ENCODE assay signal across 24 cellular contexts in genomic region chr13:79516590-79516989, GRCh38. TPM values are rescaled to one million over a fixed set of nuclear protein-coding genes. Genes with fewer than 3 reads are reported as not detected.
DNase-seq lines count a peak whose midpoint lies in the region; ATAC-seq and TF ChIP-seq lines count a peak whose summit lies in the region.
"Had no signal": no experiment of that assay in that cellular context is flagged by ENCODE, and none has a peak within 500 bp of the region (broad histone marks: within the 10 kb centered on the region; RNA-seq: fewer than 3 reads in every experiment).

No MANE protein-coding gene starts in this region.

- TF ChIP-seq CTCF in WTC11 (IDR thresholded peaks at IDR 0.05) = no peak

- peak overlapping the region; percentile 6 for H3K27ac ChIP-seq in temporal lobe (ENCODE audit: low read depth, low read length)
- H3K27ac ChIP-seq: 22Rv1, C4-2B had no signal

- intact Hi-C loops in activated T-helper 2 cell treated with anti-CD3 and anti-CD28 coated beads, Interferon-gamma antibody, Interleukin-2, Interleukin-4, amounts not matched to agents 10 μg/mL and 5 μg/mL and 100 μg/mL, durations not matched to agents 14 hours and 24 hours and 36 hours (cut with micrococcal nuclease) = no loop called here

- peaks cover 86% of the 10 kb centered on the region for H3K4me1 Mint-ChIP-seq in T-helper 2 cell treated with Interferon-gamma antibody and Interleukin-4, amounts not matched to agents 5 μg/mL and 100 μg/mL, for 36 hours (ENCODE audit: low read depth)
- peaks cover 86% of the 10 kb centered on the region for H3K4me1 Mint-ChIP-seq in activated T-helper 2 cell treated with anti-CD3 and anti-CD28 coated beads, Interferon-gamma antibody, Interleukin-2, Interleukin-4, amounts not matched to agents 10 μg/mL and 5 μg/mL and 100 μg/mL, durations not matched to agents 14 hours and 24 hours and 36 hours (ENCODE audit: low read depth)
- peaks cover 6% of the 10 kb centered on the region for H3K4me1 Mint-ChIP-seq in WTC11
- H3K4me1 Mint-ChIP-seq: B cell had no signal

- CTCF ChIA-PET in WTC11 (lab: Charles Lee) = interaction anchor here (0.8 to 1.7 kb wide), 2 partner anchors 25 to 92 kb away, joined by 3 to 4 read pairs; no protein-coding TSS in a partner anchor

- ATAC-seq in WTC11 (no peak), GM21786 (IDR thresholded peaks at IDR 0.05; ENCODE audit: unreplicated experiment) (no peak)
- ATAC-seq: CD8-positive, alpha-beta T cell had no signal

- DNase-seq in T-helper 2 cell treated with Interferon-gamma antibody and Interleukin-4, amounts not matched to agents 5 μg/mL and 100 μg/mL, for 36 hours (ENCODE audit: low spot score) = no peak
- no peak for DNase-seq in T-helper 2 cell
- DNase-seq in OCI-M1 (lab: John Stamatoyannopoulos, UW) = peak; percentile 57
- no peak for DNase-seq in activated T-helper 2 cell treated with anti-CD3 and anti-CD28 coated beads, Interferon-gamma antibody, Interleukin-2, Interleukin-4, amounts not matched to agents 10 μg/mL and 5 μg/mL and 100 μg/mL, durations not matched to agents 14 hours and 24 hours and 36 hours (ENCODE audit: low spot score)
- DNase-seq in WTC11 (ENCODE audit: low spot score) = no peak
- DNase-seq: Caco-2; CD8-positive, alpha-beta T cell; DMS79; GF-D8; Karpas-422; NCI-H1092 treated with DMSO at 0.1 percent for 48 hours; NCI-H1436 treated with DMSO at 0.1 percent for 48 hours; NCI-H187 treated with DMSO at 0.1 percent for 48 hours; NCI-H2107; NCI-H446 treated with DMSO at 0.1 percent for 48 hours; NCI-H526; NCI-H82; RPMI8226; SHP77 treated with DMSO at 0.1 percent for 48 hours had no signal

- peaks cover 59% of the 10 kb centered on the region for H3K36me3 Mint-ChIP-seq in T-helper 2 cell treated with Interferon-gamma antibody and Interleukin-4, amounts not matched to agents 5 μg/mL and 100 μg/mL, for 36 hours (ENCODE audit: low read depth)
- H3K36me3 Mint-ChIP-seq in activated T-helper 2 cell treated with anti-CD3 and anti-CD28 coated beads, Interferon-gamma antibody, Interleukin-2, Interleukin-4, amounts not matched to agents 10 μg/mL and 5 μg/mL and 100 μg/mL, durations not matched to agents 14 hours and 24 hours and 36 hours (ENCODE audit: low read depth) = peaks cover 75% of the 10 kb centered on the region
- no peaks in the 10 kb centered on the region for H3K36me3 Mint-ChIP-seq in WTC11
- H3K36me3 Mint-ChIP-seq: CD8-positive, alpha-beta T cell had no signal

- peak overlapping the region; percentile 67 for H3K27ac Mint-ChIP-seq in T-helper 2 cell treated with Interferon-gamma antibody and Interleukin-4, amounts not matched to agents 5 μg/mL and 100 μg/mL, for 36 hours
- H3K27ac Mint-ChIP-seq in activated T-helper 2 cell treated with anti-CD3 and anti-CD28 coated beads, Interferon-gamma antibody, Interleukin-2, Interleukin-4, amounts not matched to agents 10 μg/mL and 5 μg/mL and 100 μg/mL, durations not matched to agents 14 hours and 24 hours and 36 hours = peak overlapping the region; percentile 60
- H3K27ac Mint-ChIP-seq in WTC11 = no peak overlapping the region
- H3K27ac Mint-ChIP-seq: B cell; CD8-positive, alpha-beta T cell had no signal

- no peaks in the 10 kb centered on the region for H3K9me3 Mint-ChIP-seq in T-helper 2 cell treated with Interferon-gamma antibody and Interleukin-4, amounts not matched to agents 5 μg/mL and 100 μg/mL, for 36 hours
- H3K9me3 Mint-ChIP-seq in activated T-helper 2 cell treated with anti-CD3 and anti-CD28 coated beads, Interferon-gamma antibody, Interleukin-2, Interleukin-4, amounts not matched to agents 10 μg/mL and 5 μg/mL and 100 μg/mL, durations not matched to agents 14 hours and 24 hours and 36 hours = no peaks in the 10 kb centered on the region
- no peaks in the 10 kb centered on the region for H3K9me3 Mint-ChIP-seq in WTC11
- H3K9me3 Mint-ChIP-seq: CD8-positive, alpha-beta T cell had no signal

- POLR2A ChIA-PET in WTC11 (lab: Charles Lee) = interaction anchor here (1.3 kb wide), 1 partner anchor 35 kb away, joined by 3 read pairs; the partner anchor contains the start of gene NDFIP2

- peak overlapping the region; percentile 70 for H3K4me3 Mint-ChIP-seq in T-helper 2 cell treated with Interferon-gamma antibody and Interleukin-4, amounts not matched to agents 5 μg/mL and 100 μg/mL, for 36 hours
- H3K4me3 Mint-ChIP-seq in activated T-helper 2 cell treated with anti-CD3 and anti-CD28 coated beads, Interferon-gamma antibody, Interleukin-2, Interleukin-4, amounts not matched to agents 10 μg/mL and 5 μg/mL and 100 μg/mL, durations not matched to agents 14 hours and 24 hours and 36 hours (ENCODE audit: low read depth) = peak overlapping the region; percentile 17
- H3K4me3 Mint-ChIP-seq in WTC11 = no peak overlapping the region
- H3K4me3 Mint-ChIP-seq: B cell; CD8-positive, alpha-beta T cell had no signal

- H3K27me3 Mint-ChIP-seq in T-helper 2 cell treated with Interferon-gamma antibody and Interleukin-4, amounts not matched to agents 5 μg/mL and 100 μg/mL, for 36 hours (ENCODE audit: low read depth) = no peaks in the 10 kb centered on the region
- no peaks in the 10 kb centered on the region for H3K27me3 Mint-ChIP-seq in activated T-helper 2 cell treated with anti-CD3 and anti-CD28 coated beads, Interferon-gamma antibody, Interleukin-2, Interleukin-4, amounts not matched to agents 10 μg/mL and 5 μg/mL and 100 μg/mL, durations not matched to agents 14 hours and 24 hours and 36 hours (ENCODE audit: low read depth)
- H3K27me3 Mint-ChIP-seq in WTC11 (ENCODE audit: low read depth) = no peaks in the 10 kb centered on the region
- H3K27me3 Mint-ChIP-seq: B cell had no signal

TF ChIP-seq in WTC11, 78 proteins besides CTCF, POLR2A, EP300 and RAD21:
- no peak for TF ChIP-seq E2F1 (CRISPR knock-in tag; IDR thresholded peaks at IDR 0.05)
- TF ChIP-seq ZNF219 (CRISPR knock-in tag; IDR thresholded peaks at IDR 0.05; ENCODE audit: borderline replicate concordance) = no peak
- TF ChIP-seq ATF1 (CRISPR knock-in tag; IDR thresholded peaks at IDR 0.05) = no peak
- no peak for TF ChIP-seq TCF7 (CRISPR knock-in tag; IDR thresholded peaks at IDR 0.05; ENCODE audit: low read depth)
- TF ChIP-seq, protein P1, sequence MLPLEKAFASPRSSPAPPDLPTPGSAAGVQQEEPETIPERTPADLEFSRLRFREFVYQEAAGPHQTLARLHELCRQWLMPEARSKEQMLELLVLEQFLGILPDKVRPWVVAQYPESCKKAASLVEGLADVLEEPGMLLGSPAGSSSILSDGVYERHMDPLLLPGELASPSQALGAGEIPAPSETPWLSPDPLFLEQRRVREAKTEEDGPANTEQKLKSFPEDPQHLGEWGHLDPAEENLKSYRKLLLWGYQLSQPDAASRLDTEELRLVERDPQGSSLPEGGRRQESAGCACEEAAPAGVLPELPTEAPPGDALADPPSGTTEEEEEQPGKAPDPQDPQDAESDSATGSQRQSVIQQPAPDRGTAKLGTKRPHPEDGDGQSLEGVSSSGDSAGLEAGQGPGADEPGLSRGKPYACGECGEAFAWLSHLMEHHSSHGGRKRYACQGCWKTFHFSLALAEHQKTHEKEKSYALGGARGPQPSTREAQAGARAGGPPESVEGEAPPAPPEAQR (CRISPR knock-in tag; IDR thresholded peaks at IDR 0.05) = no peak
- no peak for TF ChIP-seq ZBTB21 (CRISPR knock-in tag; IDR thresholded peaks at IDR 0.05; ENCODE audit: borderline replicate concordance)
- TF ChIP-seq TEAD1 (CRISPR knock-in tag; IDR thresholded peaks at IDR 0.05) = no peak
- no peak for TF ChIP-seq FOXK1 (CRISPR knock-in tag; IDR thresholded peaks at IDR 0.05)
- TF ChIP-seq JUN (CRISPR knock-in tag; IDR thresholded peaks at IDR 0.05) = no peak
- TF ChIP-seq PREB (CRISPR knock-in tag; IDR thresholded peaks at IDR 0.05; ENCODE audit: borderline replicate concordance) = no peak
- TF ChIP-seq TEAD4 (CRISPR knock-in tag; IDR thresholded peaks at IDR 0.05) = no peak
TF ChIP-seq in WTC11: peak in this region for 0.

RNA-seq across cellular contexts. Expression of gene NDFIP2, which starts 35.6 kb away (rescaled TPM):
- 227 and 231 TPM in 2 replicates for total RNA-seq in activated T-helper 2 cell treated with anti-CD3 and anti-CD28 coated beads, Interferon-gamma antibody, Interleukin-2, Interleukin-4, amounts not matched to agents 10 μg/mL and 5 μg/mL and 100 μg/mL, durations not matched to agents 14 hours and 24 hours and 36 hours
- total RNA-seq in temporal lobe (41.6 TPM), WTC11 (2021) (23.1 to 28.1 TPM (median 26.6 TPM) in 3 replicates)
